ENCODE assay signal across 1 cellular context in the genomic region with DNA sequence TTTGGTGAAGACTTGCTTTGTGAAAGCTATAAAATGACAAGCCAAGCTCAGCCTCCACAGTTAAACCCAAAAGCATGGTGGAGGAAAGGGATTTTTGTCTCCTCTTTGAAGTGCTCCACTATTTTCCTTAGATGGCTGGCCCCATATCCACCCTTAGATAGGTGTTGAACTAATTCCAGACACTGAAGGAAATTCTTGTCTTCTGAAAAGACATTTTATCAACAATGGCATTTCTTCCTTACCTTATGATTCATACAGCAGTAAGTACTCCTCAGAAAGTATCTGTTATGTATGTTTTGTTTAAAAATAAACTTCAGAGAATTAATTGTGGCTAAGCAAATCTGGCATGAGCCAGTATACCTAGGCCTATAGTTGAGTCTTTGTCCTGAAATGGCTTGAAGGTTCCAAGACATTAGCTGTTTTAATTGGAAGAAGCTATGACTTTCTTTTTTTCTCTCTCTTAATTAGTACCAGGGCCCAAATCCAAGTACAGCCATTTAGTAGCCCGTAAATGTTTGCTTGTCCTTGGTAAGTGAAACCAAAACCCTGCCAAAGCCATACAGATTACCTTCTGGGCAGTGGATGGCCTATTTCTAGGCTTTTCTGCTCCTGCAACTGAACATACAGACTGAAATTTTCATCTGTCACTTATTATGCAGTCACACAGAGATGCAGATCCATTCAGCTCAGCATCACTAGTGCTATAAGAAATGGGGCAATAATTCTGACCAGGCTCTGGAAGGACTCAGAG.
TF ChIP-seq lines count a peak whose summit lies in the region.

No MANE protein-coding gene starts in this region.

TF ChIP-seq in IMR-90, 13 proteins besides CTCF, POLR2A, EP300 and RAD21 (continued from another document):
- no peak for TF ChIP-seq RFX5 (IDR thresholded peaks at IDR 0.05; ENCODE audit: low read depth, low read length)
- no peak for TF ChIP-seq USF2 (IDR thresholded peaks at IDR 0.05; ENCODE audit: low read depth, low read length)
- no peak for TF ChIP-seq ELK1 (IDR thresholded peaks at IDR 0.05; ENCODE audit: borderline replicate concordance, low read depth, low read length)
- no peak for TF ChIP-seq FOS (IDR thresholded peaks at IDR 0.05; ENCODE audit: low read depth, low read length)
- no peak for TF ChIP-seq MAFK (IDR thresholded peaks at IDR 0.05; ENCODE audit: low read depth, low read length)
- no peak for TF ChIP-seq MXI1 (IDR thresholded peaks at IDR 0.05; ENCODE audit: borderline replicate concordance, low read depth, low read length)
- no peak for TF ChIP-seq CHD1 (IDR thresholded peaks at IDR 0.05; ENCODE audit: low read depth, low read length)
